Comparison of ENCODE assay signal across 29 cellular contexts in genomic region chr9:35500130-35500748, GRCh38. TPM values are rescaled to one million over a fixed set of nuclear protein-coding genes. Genes with fewer than 3 reads are reported as not detected.
DNase-seq lines count a peak whose midpoint lies in the region; ATAC-seq and TF ChIP-seq lines count a peak whose summit lies in the region.
"Had no signal": no experiment of that assay in that cellular context is flagged by ENCODE, and none has a peak within 500 bp of the region (broad histone marks: within the 10 kb centered on the region; RNA-seq: fewer than 3 reads in every experiment).

No MANE protein-coding gene starts in this region.

- no peaks in the 10 kb centered on the region for H3K9me3 ChIP-seq in gastrocnemius medialis
- H3K9me3 ChIP-seq: left lung, prostate gland, upper lobe of left lung had no signal

- no peak overlapping the region for H3K4me3 ChIP-seq in fibroblast of the aortic adventitia (ENCODE audit: low read depth, low read length)
- no peak overlapping the region for H3K4me3 ChIP-seq in gastrocnemius medialis
- H3K4me3 ChIP-seq: heart left ventricle, left lung, prostate gland, upper lobe of left lung had no signal

- peaks cover 13% of the 10 kb centered on the region for H3K9me3 Mint-ChIP-seq in activated CD8-positive, alpha-beta T cell treated with anti-CD3 and anti-CD28 coated beads for 36 hours
- H3K9me3 Mint-ChIP-seq in activated CD8-positive, alpha-beta T cell treated with anti-CD3 and anti-CD28 coated beads, Interleukin-2, amount 10 ng/mL, durations not matched to agents 7 days and 5 days (ENCODE audit: insufficient read depth) = peaks cover 11% of the 10 kb centered on the region
- H3K9me3 Mint-ChIP-seq in activated T-helper 1 cell treated with anti-CD3 and anti-CD28 coated beads, Interleukin-12 subunit alpha, Interleukin-12 subunit beta, Interleukin-2, Interleukin-4 antibody, amounts not matched to agents 30 ng/mL and 10 ng/mL and 1 ng/mL, durations not matched to agents 14 hours and 24 hours and 36 hours = peaks cover 11% of the 10 kb centered on the region

- no peak for TF ChIP-seq POLR2A in gastrocnemius medialis (IDR thresholded peaks at IDR 0.05)

- in situ Hi-C loops in gastrocnemius medialis (cut with MboI; ENCODE audit: low sequenced_read_pairs in 4 of 4) = no loop called here

- peaks cover 2% of the 10 kb centered on the region for H3K36me3 Mint-ChIP-seq in activated CD8-positive, alpha-beta T cell treated with anti-CD3 and anti-CD28 coated beads for 36 hours (ENCODE audit: low read depth)
- peaks cover 2% of the 10 kb centered on the region for H3K36me3 Mint-ChIP-seq in activated CD8-positive, alpha-beta T cell treated with anti-CD3 and anti-CD28 coated beads, Interleukin-2, amount 10 ng/mL, durations not matched to agents 7 days and 5 days (ENCODE audit: low read depth)
- H3K36me3 Mint-ChIP-seq in activated T-helper 1 cell treated with anti-CD3 and anti-CD28 coated beads, Interleukin-12 subunit alpha, Interleukin-12 subunit beta, Interleukin-2, Interleukin-4 antibody, amounts not matched to agents 30 ng/mL and 10 ng/mL and 1 ng/mL, durations not matched to agents 14 hours and 24 hours and 36 hours (ENCODE audit: low read depth) = peaks cover 2% of the 10 kb centered on the region

- H3K4me1 ChIP-seq in gastrocnemius medialis = peaks cover 52 to 66% of the 10 kb centered on the region in 2 donors
- H3K4me1 ChIP-seq: prostate gland had no signal

- no peak for TF ChIP-seq CTCF in activated CD8-positive, alpha-beta T cell treated with anti-CD3 and anti-CD28 coated beads for 36 hours (IDR thresholded peaks at IDR 0.05)
- TF ChIP-seq CTCF in fibroblast of the aortic adventitia (IDR thresholded peaks at IDR 0.05; ENCODE audit: insufficient read depth, low read length) (no peak), gastrocnemius medialis (IDR thresholded peaks at IDR 0.05 in 4 of 5, conservative IDR thresholded peaks at IDR 0.05 in 1 of 5) (no peak)

- no peak overlapping the region for H3K4me3 Mint-ChIP-seq in activated CD8-positive, alpha-beta T cell treated with anti-CD3 and anti-CD28 coated beads for 36 hours
- no peak overlapping the region for H3K4me3 Mint-ChIP-seq in activated CD8-positive, alpha-beta T cell treated with anti-CD3 and anti-CD28 coated beads, Interleukin-2, amount 10 ng/mL, durations not matched to agents 7 days and 5 days
- H3K4me3 Mint-ChIP-seq in activated T-helper 1 cell treated with anti-CD3 and anti-CD28 coated beads, Interleukin-12 subunit alpha, Interleukin-12 subunit beta, Interleukin-2, Interleukin-4 antibody, amounts not matched to agents 30 ng/mL and 10 ng/mL and 1 ng/mL, durations not matched to agents 14 hours and 24 hours and 36 hours = no peak overlapping the region
- H3K4me3 Mint-ChIP-seq: activated CD4-positive, alpha-beta memory T cell treated with anti-CD3 and anti-CD28 coated beads, Interleukin-2, amount 10 ng/mL, durations not matched to agents 7 days and 5 days; activated naive CD8-positive, alpha-beta T cell; B cell; WTC11 had no signal

- DNase-seq in activated CD8-positive, alpha-beta T cell treated with anti-CD3 and anti-CD28 coated beads for 36 hours = peak; percentile 7
- no peak for DNase-seq in activated CD8-positive, alpha-beta T cell treated with anti-CD3 and anti-CD28 coated beads, Interleukin-2, amount 10 ng/mL, durations not matched to agents 7 days and 5 days
- no peak for DNase-seq in activated T-helper 1 cell treated with anti-CD3 and anti-CD28 coated beads, Interleukin-12 subunit alpha, Interleukin-12 subunit beta, Interleukin-2, Interleukin-4 antibody, amounts not matched to agents 30 ng/mL and 10 ng/mL and 1 ng/mL, durations not matched to agents 14 hours and 24 hours and 36 hours (ENCODE audit: low spot score)
- DNase-seq in fibroblast of the aortic adventitia (ENCODE audit: low read depth) = peak; percentile 31
- DNase-seq in gastrocnemius medialis = no peak
- no peak for DNase-seq in hepatic stellate cell (ENCODE audit: low spot score)
- DNase-seq: activated CD4-positive, alpha-beta memory T cell treated with anti-CD3 and anti-CD28 coated beads, Interleukin-2, amount 10 ng/mL, durations not matched to agents 7 days and 5 days; activated T-cell treated with anti-CD3 and anti-CD28 coated beads, Interleukin-2, amount 50 U/mL, for 48 hours; cortex of kidney; DMS53; GDM1; heart left ventricle; left lung; NCI-H1092 treated with DMSO at 0.1 percent for 48 hours; NCI-H2029 treated with DMSO at 0.1 percent for 48 hours; NCI-H446; Right ventricle myocardium superior; stimulated activated CD4-positive, alpha-beta T cell treated with anti-CD3 and anti-CD28 coated beads, Interleukin-4, amount 100 ng/mL, for 1 hour; stimulated activated naive CD4-positive, alpha-beta T cell treated with Interleukin-2 at 50 U/mL for 16 hours; T1000; upper lobe of left lung had no signal

- no peaks in the 10 kb centered on the region for H3K27me3 ChIP-seq in gastrocnemius medialis
- H3K27me3 ChIP-seq: heart left ventricle, left lung, upper lobe of left lung had no signal

- POLR2A ChIA-PET in activated CD8-positive, alpha-beta T cell treated with anti-CD3 and anti-CD28 coated beads for 36 hours (lab: Charles Lee) = no interaction called here
- POLR2A ChIA-PET in activated CD8-positive, alpha-beta T cell treated with anti-CD3 and anti-CD28 coated beads, Interleukin-2, amount 10 ng/mL, durations not matched to agents 7 days and 5 days (lab: Charles Lee) = no interaction called here

- intact Hi-C loops in activated CD8-positive, alpha-beta T cell treated with anti-CD3 and anti-CD28 coated beads for 36 hours (cut with micrococcal nuclease) = no loop called here
- intact Hi-C loops in activated T-helper 1 cell treated with anti-CD3 and anti-CD28 coated beads, Interleukin-12 subunit alpha, Interleukin-12 subunit beta, Interleukin-2, Interleukin-4 antibody, amounts not matched to agents 30 ng/mL and 10 ng/mL and 1 ng/mL, durations not matched to agents 14 hours and 24 hours and 36 hours (cut with micrococcal nuclease) = no loop called here
- intact Hi-C loops in gastrocnemius medialis (cut with DNase I; ENCODE audit: low total_unique reads) = no loop called here

- peak overlapping the region; percentile 4 for H3K27ac Mint-ChIP-seq in activated CD8-positive, alpha-beta T cell treated with anti-CD3 and anti-CD28 coated beads for 36 hours
- H3K27ac Mint-ChIP-seq in activated CD8-positive, alpha-beta T cell treated with anti-CD3 and anti-CD28 coated beads, Interleukin-2, amount 10 ng/mL, durations not matched to agents 7 days and 5 days = no peak overlapping the region
- peak overlapping the region; percentile 29 for H3K27ac Mint-ChIP-seq in activated T-helper 1 cell treated with anti-CD3 and anti-CD28 coated beads, Interleukin-12 subunit alpha, Interleukin-12 subunit beta, Interleukin-2, Interleukin-4 antibody, amounts not matched to agents 30 ng/mL and 10 ng/mL and 1 ng/mL, durations not matched to agents 14 hours and 24 hours and 36 hours
- H3K27ac Mint-ChIP-seq: activated CD4-positive, alpha-beta memory T cell treated with anti-CD3 and anti-CD28 coated beads, Interleukin-2, amount 10 ng/mL, durations not matched to agents 7 days and 5 days; activated naive CD8-positive, alpha-beta T cell; B cell; WTC11 had no signal

- H3K4me1 Mint-ChIP-seq in activated CD8-positive, alpha-beta T cell treated with anti-CD3 and anti-CD28 coated beads for 36 hours (ENCODE audit: low read depth) = peaks cover 19% of the 10 kb centered on the region
- H3K4me1 Mint-ChIP-seq in activated CD8-positive, alpha-beta T cell treated with anti-CD3 and anti-CD28 coated beads, Interleukin-2, amount 10 ng/mL, durations not matched to agents 7 days and 5 days (ENCODE audit: low read depth) = peaks cover 12% of the 10 kb centered on the region
- peaks cover 19% of the 10 kb centered on the region for H3K4me1 Mint-ChIP-seq in activated T-helper 1 cell treated with anti-CD3 and anti-CD28 coated beads, Interleukin-12 subunit alpha, Interleukin-12 subunit beta, Interleukin-2, Interleukin-4 antibody, amounts not matched to agents 30 ng/mL and 10 ng/mL and 1 ng/mL, durations not matched to agents 14 hours and 24 hours and 36 hours (ENCODE audit: low read depth)
- H3K4me1 Mint-ChIP-seq: WTC11 had no signal

- H3K27ac ChIP-seq in gastrocnemius medialis = peak overlapping the region; percentile 44 to 65 (median 57)
- H3K27ac ChIP-seq: KMS-11, left lung, prostate gland, upper lobe of left lung had no signal

- peak; percentile 43 for ATAC-seq in activated CD8-positive, alpha-beta T cell treated with anti-CD3 and anti-CD28 coated beads for 36 hours
- no peak for ATAC-seq in activated CD8-positive, alpha-beta T cell treated with anti-CD3 and anti-CD28 coated beads, Interleukin-2, amount 10 ng/mL, durations not matched to agents 7 days and 5 days
- no peak for ATAC-seq in gastrocnemius medialis
- ATAC-seq in GM19455 (IDR thresholded peaks at IDR 0.05; ENCODE audit: unreplicated experiment) = no peak
- no peak for ATAC-seq in GM21423 (IDR thresholded peaks at IDR 0.05; ENCODE audit: unreplicated experiment)
- ATAC-seq: HCT116, heart left ventricle, left lung, WTC11 had no signal

- CTCF ChIA-PET in activated CD8-positive, alpha-beta T cell treated with anti-CD3 and anti-CD28 coated beads for 36 hours (lab: Charles Lee) = interaction anchor here (0.7 to 1.2 kb wide), 2 partner anchors 53 to 225 kb away, joined by 3 read pairs; no protein-coding TSS in a partner anchor
- CTCF ChIA-PET in activated CD8-positive, alpha-beta T cell treated with anti-CD3 and anti-CD28 coated beads, Interleukin-2, amount 10 ng/mL, durations not matched to agents 7 days and 5 days (lab: Charles Lee) = interaction anchor here (1.6 kb wide), 1 partner anchor 53 kb away, joined by 6 read pairs; no protein-coding TSS in a partner anchor

- peaks cover 2% of the 10 kb centered on the region for H3K27me3 Mint-ChIP-seq in activated CD8-positive, alpha-beta T cell treated with anti-CD3 and anti-CD28 coated beads for 36 hours
- H3K27me3 Mint-ChIP-seq in activated CD8-positive, alpha-beta T cell treated with anti-CD3 and anti-CD28 coated beads, Interleukin-2, amount 10 ng/mL, durations not matched to agents 7 days and 5 days (ENCODE audit: low read depth) = peaks cover 2% of the 10 kb centered on the region
- H3K27me3 Mint-ChIP-seq in activated T-helper 1 cell treated with anti-CD3 and anti-CD28 coated beads, Interleukin-12 subunit alpha, Interleukin-12 subunit beta, Interleukin-2, Interleukin-4 antibody, amounts not matched to agents 30 ng/mL and 10 ng/mL and 1 ng/mL, durations not matched to agents 14 hours and 24 hours and 36 hours (ENCODE audit: insufficient read depth) = no peaks in the 10 kb centered on the region
- H3K27me3 Mint-ChIP-seq: activated naive CD8-positive, alpha-beta T cell had no signal

- no peaks in the 10 kb centered on the region for H3K36me3 ChIP-seq in gastrocnemius medialis
- H3K36me3 ChIP-seq: left lung, prostate gland, upper lobe of left lung had no signal

RNA-seq across cellular contexts. Expression of gene RUSC2, which starts 10.3 kb away (rescaled TPM):
- total RNA-seq in activated CD8-positive, alpha-beta T cell treated with anti-CD3 and anti-CD28 coated beads for 36 hours = 1 to 10 TPM; 1.3 to 1.7 TPM
- total RNA-seq in activated CD8-positive, alpha-beta T cell treated with anti-CD3 and anti-CD28 coated beads, Interleukin-2, amount 10 ng/mL, durations not matched to agents 7 days and 5 days = 1 to 10 TPM; 1.9 to 2.3 TPM
- total RNA-seq in activated T-helper 1 cell treated with anti-CD3 and anti-CD28 coated beads, Interleukin-12 subunit alpha, Interleukin-12 subunit beta, Interleukin-2, Interleukin-4 antibody, amounts not matched to agents 30 ng/mL and 10 ng/mL and 1 ng/mL, durations not matched to agents 14 hours and 24 hours and 36 hours = 4.4 and 5.8 TPM in 2 replicates
- 19.2 and 32.9 TPM in 2 replicates for total RNA-seq in fibroblast of the aortic adventitia (ENCODE audit: low replicate concordance)
- 100 to 1,000 TPM in 1 of 4 donors, 10 to 100 TPM in 3; 20.8 to 166 (median 45.7) TPM for total RNA-seq in gastrocnemius medialis

Comparison
In these comparisons a context has a peak if more than half of its experiments do, and no peak if none do; other contexts are left out.
1. DNase-seq: peak in activated CD8-positive, alpha-beta T cell treated with anti-CD3 and anti-CD28 coated beads for 36 hours (single experiment) and fibroblast of the aortic adventitia (single experiment); none in activated CD8-positive, alpha-beta T cell treated with anti-CD3 and anti-CD28 coated beads, Interleukin-2, amount 10 ng/mL, durations not matched to agents 7 days and 5 days (single experiment), activated T-helper 1 cell treated with anti-CD3 and anti-CD28 coated beads, Interleukin-12 subunit alpha, Interleukin-12 subunit beta, Interleukin-2, Interleukin-4 antibody, amounts not matched to agents 30 ng/mL and 10 ng/mL and 1 ng/mL, durations not matched to agents 14 hours and 24 hours and 36 hours (single experiment), gastrocnemius medialis (0 of 2) and hepatic stellate cell (single experiment).